ENCODE assay signal across 8 cellular contexts in the genomic region with DNA sequence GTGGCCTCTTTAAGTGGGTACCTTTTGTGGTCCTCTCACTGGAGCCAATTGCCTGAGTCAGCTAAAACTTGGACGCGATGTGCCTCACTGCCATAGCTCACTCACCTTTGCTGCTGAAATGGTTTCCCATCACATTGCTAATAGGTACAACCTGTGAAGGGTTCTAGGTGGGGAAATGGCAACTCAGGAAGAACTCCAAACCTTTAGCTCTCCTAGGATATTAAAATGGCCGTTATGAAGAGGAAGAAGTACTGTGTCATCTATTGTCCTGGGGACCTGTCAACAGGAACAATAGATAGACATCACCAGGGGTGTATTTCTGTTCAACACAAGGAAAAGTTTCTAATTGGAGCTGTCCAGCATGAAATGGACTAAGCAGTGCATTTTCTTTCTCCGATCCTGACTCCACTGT. TPM values are rescaled to one million over a fixed set of nuclear protein-coding genes. Genes with fewer than 3 reads are reported as not detected.
DNase-seq lines count a peak whose midpoint lies in the region; ATAC-seq and TF ChIP-seq lines count a peak whose summit lies in the region.

No MANE protein-coding gene starts in this region.

- POLR2A ChIA-PET in WTC11 (lab: Charles Lee), result interaction anchor here (2.6 kb wide), 1 partner anchor 57 kb away, joined by 8 read pairs; a partner anchor contains a TSS

- H3K27ac Mint-ChIP-seq in WTC11, result peak overlapping the region; percentile 29

- no peaks in the 10 kb centered on the region for H3K27me3 ChIP-seq in H7 (ENCODE audit: control insufficient read depth, insufficient read depth, low read length)
- H3K27me3 ChIP-seq in hepatocyte, result no peaks in the 10 kb centered on the region

- H3K4me3 ChIP-seq in H7 (ENCODE audit: insufficient read depth, low read depth, low read length) (no peak overlapping the region), hepatocyte (peak overlapping the region; percentile 64), skeletal muscle cell (ENCODE audit: low read depth, low read length) (peak overlapping the region; percentile 96)

- peak overlapping the region; percentile 83 for H3K4me2 ChIP-seq in hepatocyte

- no peaks in the 10 kb centered on the region for H4K20me1 ChIP-seq in hepatocyte (ENCODE audit: insufficient read depth, poor library complexity, severe bottlenecking)

- peaks cover 19% of the 10 kb centered on the region for H3K36me3 ChIP-seq in H7 (replicated peaks; ENCODE audit: control insufficient read depth, insufficient read depth, low read length)
- no peaks in the 10 kb centered on the region for H3K36me3 ChIP-seq in hepatocyte (replicated peaks; ENCODE audit: insufficient read depth, low read depth)

- H3K9me3 ChIP-seq in hepatocyte (ENCODE audit: low read depth), result no peaks in the 10 kb centered on the region

- no peaks in the 10 kb centered on the region for H3K9me3 Mint-ChIP-seq in WTC11

- peak overlapping the region; percentile 99 for H3K27ac ChIP-seq in hepatocyte

- ATAC-seq in WTC11 (no peak), HG03280 (IDR thresholded peaks at IDR 0.05; ENCODE audit: unreplicated experiment) (no peak)

- DNase-seq in H7 (peak; percentile 2), WTC11 (ENCODE audit: low spot score) (no peak), hepatocyte (ENCODE audit: low spot score) (no peak), skeletal muscle cell (ENCODE audit: low read depth) (no peak), CD1c-positive myeloid dendritic cell (ENCODE audit: extremely low spot score) (no peak), GM13976 (ENCODE audit: low spot score) (no peak), NCI-H82 (lab: John Stamatoyannopoulos, UW) (no peak)

- no peaks in the 10 kb centered on the region for H3K27me3 Mint-ChIP-seq in WTC11 (ENCODE audit: low read depth)

- TF ChIP-seq CTCF in WTC11 (IDR thresholded peaks at IDR 0.05), result no peak
- no peak for TF ChIP-seq CTCF in hepatocyte (IDR thresholded peaks at IDR 0.05; ENCODE audit: poor library complexity)
- no peak for TF ChIP-seq CTCF in GM13976 (IDR thresholded peaks at IDR 0.05; ENCODE audit: borderline replicate concordance, control extremely low read depth, extremely low read depth, insufficient read depth, missing control alignments)

- H3K4me3 Mint-ChIP-seq in WTC11, result peak overlapping the region; percentile 98

- CTCF ChIA-PET in WTC11 (lab: Charles Lee), result interaction anchor here (3.3 to 3.7 kb wide), 2 partner anchors 32 to 59 kb away, joined by 15 to 16 read pairs; a partner anchor contains a TSS

- peaks cover 60% of the 10 kb centered on the region for H3K79me2 ChIP-seq in hepatocyte

- H3K9me2 ChIP-seq in hepatocyte (replicated peaks; ENCODE audit: insufficient read depth), result no peaks in the 10 kb centered on the region

- H3K4me1 Mint-ChIP-seq in WTC11, result peaks cover 11% of the 10 kb centered on the region

- H2AFZ ChIP-seq in hepatocyte, result no peak overlapping the region

- peaks cover 21% of the 10 kb centered on the region for H3K36me3 Mint-ChIP-seq in WTC11

- peaks cover 22% of the 10 kb centered on the region for H3K4me1 ChIP-seq in hepatocyte (ENCODE audit: insufficient read depth)

- in situ Hi-C loops in GM13976 (cut with MboI; ENCODE audit: low sequenced_read_pairs, unreplicated experiment), result no loop called here

- WGBS in hepatocyte (ENCODE audit: low lambda C conversion rate, missing lambda C conversion rate), result 92% methylated on average over 4 of the region's 4 CpGs

TF ChIP-seq in WTC11, 78 proteins besides CTCF, POLR2A, EP300 and RAD21:
- no peak for TF ChIP-seq CBFB (CRISPR knock-in tag; IDR thresholded peaks at IDR 0.05; ENCODE audit: low read depth)
- TF ChIP-seq, protein P1, sequence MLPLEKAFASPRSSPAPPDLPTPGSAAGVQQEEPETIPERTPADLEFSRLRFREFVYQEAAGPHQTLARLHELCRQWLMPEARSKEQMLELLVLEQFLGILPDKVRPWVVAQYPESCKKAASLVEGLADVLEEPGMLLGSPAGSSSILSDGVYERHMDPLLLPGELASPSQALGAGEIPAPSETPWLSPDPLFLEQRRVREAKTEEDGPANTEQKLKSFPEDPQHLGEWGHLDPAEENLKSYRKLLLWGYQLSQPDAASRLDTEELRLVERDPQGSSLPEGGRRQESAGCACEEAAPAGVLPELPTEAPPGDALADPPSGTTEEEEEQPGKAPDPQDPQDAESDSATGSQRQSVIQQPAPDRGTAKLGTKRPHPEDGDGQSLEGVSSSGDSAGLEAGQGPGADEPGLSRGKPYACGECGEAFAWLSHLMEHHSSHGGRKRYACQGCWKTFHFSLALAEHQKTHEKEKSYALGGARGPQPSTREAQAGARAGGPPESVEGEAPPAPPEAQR (CRISPR knock-in tag; IDR thresholded peaks at IDR 0.05), result no peak
- no peak for TF ChIP-seq NFE2L1 (CRISPR knock-in tag; IDR thresholded peaks at IDR 0.05)

RNA-seq across cellular contexts. Expression of a gene that starts 1.2 kb away (rescaled TPM):
- total RNA-seq in H7 (2014; rRNA removed; shearing (Covaris generic)), result 37.6 and 58.6 TPM in 2 replicates
- total RNA-seq in WTC11 (2021) (37.1 to 40.4 TPM (median 38.2 TPM) in 3 replicates), hepatocyte (69.6 and 76.3 TPM in 2 replicates)
- polyA plus RNA-seq in hepatocyte, result 39.4 and 48.8 TPM in 2 replicates

RNA-seq across cellular contexts. Expression of a gene that starts 5.3 kb away (rescaled TPM):
- total RNA-seq in H7 (2014; rRNA removed; shearing (Covaris generic)), result 7.2 and 8.1 TPM in 2 replicates
- total RNA-seq in WTC11 (2021), result 5.9 to 7.2 TPM (median 6.6 TPM) in 3 replicates
- 6.3 and 7.2 TPM in 2 replicates for total RNA-seq in hepatocyte
- polyA plus RNA-seq in hepatocyte, result 3.7 and 4.4 TPM in 2 replicates

RNA-seq across cellular contexts. Expression of a gene that starts 40.9 kb away (rescaled TPM):
- 0.48 and 0.52 TPM in 2 replicates for total RNA-seq in H7 (2014; rRNA removed; shearing (Covaris generic))
- total RNA-seq in WTC11 (2021), result 0.78 to 0.81 TPM (median 0.78 TPM) in 3 replicates
- total RNA-seq in hepatocyte, result 0.20 and 0.24 TPM in 2 replicates
- polyA plus RNA-seq in hepatocyte, result 0.12 and 1.8 TPM in 2 replicates

RNA-seq across cellular contexts. Expression of a gene that starts 52.7 kb away (rescaled TPM):
- 20.0 and 28.7 TPM in 2 replicates for total RNA-seq in H7 (2014; rRNA removed; shearing (Covaris generic))
- total RNA-seq in WTC11 (2021) (14.5 to 15.7 TPM (median 15.5 TPM) in 3 replicates), hepatocyte (10.6 and 11.3 TPM in 2 replicates)
- 6.2 and 6.9 TPM in 2 replicates for polyA plus RNA-seq in hepatocyte

RNA-seq across cellular contexts. Expression of a gene that starts 57.1 kb away (rescaled TPM):
- total RNA-seq in H7 (2014; rRNA removed; shearing (Covaris generic)), result 18.4 and 20.1 TPM in 2 replicates
- total RNA-seq in WTC11 (2021) (23.0 to 24.0 TPM (median 23.1 TPM) in 3 replicates), hepatocyte (19.4 and 23.8 TPM in 2 replicates)
- polyA plus RNA-seq in hepatocyte, result 17.2 and 18.4 TPM in 2 replicates
